ENCODE assay signal across 18 cellular contexts in the genomic region with DNA sequence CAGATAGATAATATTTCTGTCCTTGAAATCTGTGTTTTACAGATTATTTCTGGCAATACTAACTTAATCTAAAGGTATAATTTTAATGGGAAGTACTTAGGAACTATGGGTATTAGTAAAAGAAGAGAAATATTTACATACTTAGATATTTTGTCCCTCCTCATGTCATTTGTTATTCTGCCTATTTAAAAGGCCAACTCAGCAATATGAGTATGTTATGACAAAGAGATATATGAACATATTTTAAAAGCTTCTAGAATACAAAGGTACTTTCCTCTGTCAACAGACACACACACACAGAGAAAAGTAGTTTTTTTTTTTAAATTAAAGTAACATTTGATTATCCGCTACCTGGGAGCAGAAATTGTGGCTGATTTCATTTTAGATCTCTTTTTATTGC. TPM values are rescaled to one million over a fixed set of nuclear protein-coding genes. Genes with fewer than 3 reads are reported as not detected.
A peak's percentile ranks its signal among the peaks of the same experiment; 100 is the strongest.
DNase-seq lines count a peak whose midpoint lies in the region; ATAC-seq and TF ChIP-seq lines count a peak whose summit lies in the region.
"Had no signal": no experiment of that assay in that cellular context is flagged by ENCODE, and none has a peak within 500 bp of the region (broad histone marks: within the 10 kb centered on the region; RNA-seq: fewer than 3 reads in every experiment).

No MANE protein-coding gene starts in this region.

- H3K36me3 ChIP-seq in GM23248 (ENCODE audit: low read depth) = peaks cover 47% of the 10 kb centered on the region
- H3K36me3 ChIP-seq in RWPE2 (ENCODE audit: low read depth) = peaks cover 89% of the 10 kb centered on the region
- no peaks in the 10 kb centered on the region for H3K36me3 ChIP-seq in upper lobe of right lung

- no peaks in the 10 kb centered on the region for H3K27me3 ChIP-seq in GM23248 (replicated peaks; ENCODE audit: insufficient read depth)
- H3K27me3 ChIP-seq in RWPE2 (ENCODE audit: insufficient read depth, poor library complexity, severe bottlenecking) = no peaks in the 10 kb centered on the region
- no peaks in the 10 kb centered on the region for H3K27me3 ChIP-seq in upper lobe of right lung

- no peak overlapping the region for H2AFZ ChIP-seq in GM23248

- H3K9ac ChIP-seq in GM23248 = no peak overlapping the region; the same call in 1 of the 2 replicates
- H3K9ac ChIP-seq: KMS-11 had no signal

- whole genome bisulfite sequencing in GM23248 (ENCODE audit: low coverage in 1 of 2, low lambda C conversion rate in 2 of 2, missing lambda C conversion rate in 2 of 2), 2 experiments = 97 to 100% methylated on average over 1 of the region's 1 CpG

- in situ Hi-C loops in GM23248 (cut with MboI) = no loop called here

- H3K4me3 Mint-ChIP-seq in dendritic cell treated with granulocyte-macrophage colony-stimulating factor and Interleukin-4, amounts not matched to agents 40 ng/mL and 50 ng/mL, for 4 days = no peak overlapping the region
- H3K4me3 Mint-ChIP-seq: CD8-positive, alpha-beta memory T cell had no signal

- no peak overlapping the region for H3K4me3 ChIP-seq in GM23248
- no peak overlapping the region for H3K4me3 ChIP-seq in RWPE2 (ENCODE audit: severe bottlenecking)
- H3K4me3 ChIP-seq in upper lobe of right lung = no peak overlapping the region

- H3K4me1 Mint-ChIP-seq in dendritic cell treated with granulocyte-macrophage colony-stimulating factor and Interleukin-4, amounts not matched to agents 40 ng/mL and 50 ng/mL, for 4 days (ENCODE audit: low read depth) = peaks cover 25% of the 10 kb centered on the region
- H3K4me1 Mint-ChIP-seq: CD8-positive, alpha-beta memory T cell had no signal

- H3K36me3 Mint-ChIP-seq in dendritic cell treated with granulocyte-macrophage colony-stimulating factor and Interleukin-4, amounts not matched to agents 40 ng/mL and 50 ng/mL, for 4 days (ENCODE audit: low read depth) = peaks cover 17% of the 10 kb centered on the region
- H3K36me3 Mint-ChIP-seq: CD8-positive, alpha-beta memory T cell had no signal

- H3K27ac ChIP-seq in GM23248 = peak overlapping the region; percentile 98
- peak overlapping the region; percentile 80 for H3K27ac ChIP-seq in RWPE2 (ENCODE audit: poor library complexity, severe bottlenecking)
- peak overlapping the region; percentile 7 for H3K27ac ChIP-seq in upper lobe of right lung
- H3K27ac ChIP-seq: C4-2B, KMS-11 had no signal

- H3K27ac Mint-ChIP-seq in dendritic cell treated with granulocyte-macrophage colony-stimulating factor and Interleukin-4, amounts not matched to agents 40 ng/mL and 50 ng/mL, for 4 days = peak overlapping the region; percentile 84
- H3K27ac Mint-ChIP-seq: CD8-positive, alpha-beta memory T cell had no signal

- no peaks in the 10 kb centered on the region for H3K9me3 Mint-ChIP-seq in dendritic cell treated with granulocyte-macrophage colony-stimulating factor and Interleukin-4, amounts not matched to agents 40 ng/mL and 50 ng/mL, for 4 days

- no peaks in the 10 kb centered on the region for H3K9me2 ChIP-seq in GM23248 (ENCODE audit: insufficient read depth)
- H3K9me2 ChIP-seq: SK-N-SH had no signal

- ATAC-seq in RWPE2 (ENCODE audit: low read depth) (no peak), upper lobe of right lung (no peak), GM19023 (IDR thresholded peaks at IDR 0.05; ENCODE audit: unreplicated experiment) (no peak)

- intact Hi-C loops in dendritic cell treated with granulocyte-macrophage colony-stimulating factor and Interleukin-4, amounts not matched to agents 40 ng/mL and 50 ng/mL, for 4 days (cut with micrococcal nuclease) = loop anchor here (5.0 kb wide), 1 partner anchor 42 kb away; no protein-coding TSS in a partner anchor
- intact Hi-C loops in upper lobe of right lung (cut with DNase I) = no loop called here

- peaks cover 30% of the 10 kb centered on the region for H3F3A ChIP-seq in GM23248 (ENCODE audit: insufficient read depth)

- H3K9me3 ChIP-seq in GM23248 (ENCODE audit: low read depth) (no peaks in the 10 kb centered on the region), RWPE2 (ENCODE audit: severe bottlenecking) (no peaks in the 10 kb centered on the region), upper lobe of right lung (no peaks in the 10 kb centered on the region)
- H3K9me3 ChIP-seq: SK-N-SH had no signal

- peak overlapping the region; percentile 49 for H3K4me2 ChIP-seq in GM23248 (ENCODE audit: unreplicated experiment)
- H3K4me2 ChIP-seq: KMS-11 had no signal

- no peaks in the 10 kb centered on the region for H3K27me3 Mint-ChIP-seq in dendritic cell treated with granulocyte-macrophage colony-stimulating factor and Interleukin-4, amounts not matched to agents 40 ng/mL and 50 ng/mL, for 4 days
- H3K27me3 Mint-ChIP-seq: CD8-positive, alpha-beta memory T cell had no signal

- H3K4me1 ChIP-seq in GM23248 (ENCODE audit: insufficient read depth) (peaks cover 36% of the 10 kb centered on the region), RWPE2 (ENCODE audit: insufficient read depth, poor library complexity, severe bottlenecking) (peaks cover 22% of the 10 kb centered on the region), upper lobe of right lung (peaks cover 3% of the 10 kb centered on the region)

- TF ChIP-seq CTCF in RWPE2 (IDR thresholded peaks at IDR 0.05; ENCODE audit: poor library complexity, severe bottlenecking) (no peak), upper lobe of right lung (IDR thresholded peaks at IDR 0.05) (no peak)

- no peaks in the 10 kb centered on the region for H4K20me1 ChIP-seq in GM23248 (ENCODE audit: insufficient read depth)

- DNase-seq in GM23248 (no peak), RWPE2 (ENCODE audit: low spot score) (no peak), upper lobe of right lung (no peak), ureter (ENCODE audit: low spot score) (no peak)
- no peak for DNase-seq in stimulated activated naive CD4-positive, alpha-beta T cell treated with Interleukin-2 at 50 U/mL for 16 hours (lab: John Stamatoyannopoulos, UW)
- DNase-seq: CD8-positive, alpha-beta memory T cell; NCI-H1105; NCI-H2081; NCI-H2171 treated with DMSO at 0.1 percent for 48 hours; NCI-H446; NCI-H526 treated with DMSO at 0.1 percent for 48 hours; OCI-M1; SHP77; SK-N-SH had no signal

- peaks cover 43% of the 10 kb centered on the region for H3K79me2 ChIP-seq in GM23248 (ENCODE audit: insufficient read depth)

RNA-seq across cellular contexts. Expression of gene SLC7A11, which starts 7.9 kb away (rescaled TPM):
- total RNA-seq in GM23248 (2014; rRNA removed; shearing (Covaris generic)) = 67.2 and 72.3 TPM in 2 replicates
- polyA plus RNA-seq in GM23248 (2016; fragmentation: Nextera tagmentation; extraction: Ambion mirVana) = 19.6 and 20.6 TPM in 2 replicates
- total RNA-seq in upper lobe of right lung (3.8 TPM), ureter (19.2 TPM)
- polyA plus RNA-seq: CD8-positive, alpha-beta memory T cell had no signal

Comparison
In these comparisons a context has a peak if more than half of its experiments do, and no peak if none do; other contexts are left out.
1. H3K27ac ChIP-seq: peak in every context shown above with its lines; median percentile 98 in GM23248; 80 in RWPE2; 7 in upper lobe of right lung.